ENCODE assay signal across 19 cellular contexts in genomic region chr14:50704454-50705010, GRCh38. TPM values are rescaled to one million over a fixed set of nuclear protein-coding genes. Genes with fewer than 3 reads are reported as not detected.
DNase-seq lines count a peak whose midpoint lies in the region; ATAC-seq, FAIRE-seq and TF ChIP-seq lines count a peak whose summit lies in the region.
"Had no signal": no experiment of that assay in that cellular context is flagged by ENCODE, and none has a peak within 500 bp of the region (broad histone marks: within the 10 kb centered on the region; RNA-seq: fewer than 3 reads in every experiment).

No MANE protein-coding gene starts in this region.

- H3K23ac ChIP-seq in H9 (ENCODE audit: insufficient read length, low read depth, low read length) (no peak overlapping the region), H1 (ENCODE audit: insufficient read length) (no peak overlapping the region), trophoblast cell (ENCODE audit: low read length) (no peak overlapping the region)

- H4K91ac ChIP-seq in H9 (ENCODE audit: insufficient read length, low read depth, low read length) (no peak overlapping the region), H1 (replicated peaks; ENCODE audit: insufficient read length, low read length) (no peak overlapping the region), trophoblast cell (ENCODE audit: low read depth, low read length) (no peak overlapping the region)

- H4K20me1 ChIP-seq in H9 (ENCODE audit: control insufficient read depth, insufficient read depth, insufficient read length) = no peaks in the 10 kb centered on the region
- no peaks in the 10 kb centered on the region for H4K20me1 ChIP-seq in H1 (replicated peaks in 1 of 2; ENCODE audit: control insufficient read depth in 1 of 2, insufficient read depth in 2 of 2, low read length in 2 of 2)

- no peaks in the 10 kb centered on the region for H3K9me3 ChIP-seq in H9 (ENCODE audit: control insufficient read depth, low read depth, low read length)
- no peaks in the 10 kb centered on the region for H3K9me3 ChIP-seq in H1 (ENCODE audit: insufficient read depth in 2 of 2, low read depth in 1 of 2, low read length in 1 of 2)
- H3K9me3 ChIP-seq in trophoblast cell (ENCODE audit: insufficient read depth, low read depth, low read length) = no peaks in the 10 kb centered on the region

- no peak overlapping the region for H3K14ac ChIP-seq in H9 (ENCODE audit: insufficient read depth, low read length)
- no peak overlapping the region for H3K14ac ChIP-seq in H1 (ENCODE audit: insufficient read length)
- H3K14ac ChIP-seq in trophoblast cell (ENCODE audit: low read length) = no peak overlapping the region

- H4K8ac ChIP-seq in H9 (replicated peaks; ENCODE audit: insufficient read length, low read depth, low read length) (no peak overlapping the region), H1 (ENCODE audit: extremely low read depth, insufficient read depth, low read length) (no peak overlapping the region; the same call in 1 of the 2 replicates), trophoblast cell (ENCODE audit: low read depth, low read length) (no peak overlapping the region)

- H3K27me3 ChIP-seq in H9 (ENCODE audit: insufficient read depth, low read length) = no peaks in the 10 kb centered on the region
- no peaks in the 10 kb centered on the region for H3K27me3 ChIP-seq in H1 (replicated peaks in 1 of 4; ENCODE audit: control insufficient read depth in 3 of 4, extremely low read depth in 1 of 4, insufficient read depth in 3 of 4, low read length in 3 of 4)
- no peaks in the 10 kb centered on the region for H3K27me3 ChIP-seq in trophoblast cell (ENCODE audit: insufficient read depth, low read length)

- no peak for TF ChIP-seq RAD21 in H1 (IDR thresholded peaks at IDR 0.05 in 1 of 2, conservative IDR thresholded peaks at IDR 0.05 in 1 of 2; ENCODE audit: low read depth in 2 of 2, low read length in 2 of 2)

- H3K4me1 ChIP-seq in H9 (ENCODE audit: insufficient read depth, low read length) (no peaks in the 10 kb centered on the region), H1 (replicated peaks in 1 of 4; ENCODE audit: control insufficient read depth in 3 of 4, insufficient read depth in 4 of 4, low read length in 3 of 4) (no peaks in the 10 kb centered on the region; a peak in 1 of 7 replicates), trophoblast cell (ENCODE audit: control insufficient read depth in 1 of 2, insufficient read depth in 2 of 2, low read length in 2 of 2) (no peaks in the 10 kb centered on the region)

- peaks cover 0 to 5% of the 10 kb centered on the region in 2 experiments; a peak in 2 of 5 replicates for H3K9me3 Mint-ChIP-seq in H9

- WGBS in H9 (ENCODE audit: extremely low coverage, insufficient read length, low lambda C conversion rate) = no CpG with 5 or more reads among the region's 26 CpGs
- WGBS in H1 (ENCODE audit: extremely low coverage in 1 of 2, insufficient coverage in 1 of 2, insufficient read length in 1 of 2, insufficient replicate concordance in 2 of 2, low coverage in 1 of 2, low lambda C conversion rate in 2 of 2, missing lambda C conversion rate in 1 of 2), 2 experiments = 93% methylated on average over 25 of the region's 26 CpGs; no CpG with 5 or more reads in 1 of the 2 experiments
- no CpG with 5 or more reads among the region's 26 CpGs for WGBS in trophoblast cell (ENCODE audit: extremely low coverage, insufficient coverage, insufficient read length)

- H3K36me3 Mint-ChIP-seq in H9 (ENCODE audit: insufficient read depth in 1 of 3, low read depth in 3 of 3) = peaks cover 0 to 3% (median 0%) of the 10 kb centered on the region in 3 experiments; a peak in 2 of 7 replicates
- H3K36me3 Mint-ChIP-seq: CD4-positive, alpha-beta memory T cell had no signal

- no peak overlapping the region for H3K18ac ChIP-seq in H9 (ENCODE audit: insufficient read length, low read depth, low read length)
- no peak overlapping the region for H3K18ac ChIP-seq in H1 (ENCODE audit: extremely low read depth, low read length)
- H3K18ac ChIP-seq in trophoblast cell (ENCODE audit: low read length) = no peak overlapping the region

- FAIRE-seq in H1 (lab: Jason Lieb, UNC) = no peak
- FAIRE-seq in urothelium cell line (lab: Jason Lieb, UNC) = peak; percentile 94
- FAIRE-seq: GM12891, GM18507 had no signal

- H3K23me2 ChIP-seq in H9 (ENCODE audit: insufficient read length, low read depth, low read length, poor library complexity, severe bottlenecking) (no peaks in the 10 kb centered on the region), H1 (ENCODE audit: low read depth, low read length) (peaks cover 1% of the 10 kb centered on the region; the same call in 1 of the 2 replicates)

- H3K4ac ChIP-seq in H9 (ENCODE audit: low read depth, low read length) (no peak overlapping the region), H1 (replicated peaks; ENCODE audit: insufficient read length, low read depth, low read length) (no peak overlapping the region), trophoblast cell (ENCODE audit: low read depth, low read length) (no peak overlapping the region)

- H3K27ac ChIP-seq in H9 (ENCODE audit: insufficient read length, low read depth, low read length) (no peak overlapping the region), H1 (ENCODE audit: low read depth, low read length) (no peak overlapping the region), trophoblast cell (ENCODE audit: low read depth, low read length) (no peak overlapping the region)

- no peak overlapping the region for H4K5ac ChIP-seq in H9 (ENCODE audit: insufficient read length, low read depth, low read length)
- no peak overlapping the region for H4K5ac ChIP-seq in H1 (ENCODE audit: insufficient read length, low read depth, low read length)

- H3K4me3 ChIP-seq in H1 (ENCODE audit: extremely low read depth in 1 of 4, insufficient read depth in 2 of 4, low read depth in 3 of 4, low read length in 4 of 4) (no peak overlapping the region), trophoblast cell (ENCODE audit: low read depth, low read length) (peak overlapping the region; percentile 5)

- POLR2A ChIA-PET in H1 (lab: Charles Lee; ENCODE audit: partially characterized antibody) = interaction anchor here (0.5 kb wide), 1 partner anchor 596 kb away, joined by 3 read pairs; no protein-coding TSS in a partner anchor

- H2BK12ac ChIP-seq in H9 (ENCODE audit: insufficient read length, low read depth, low read length) = no peak overlapping the region
- no peak overlapping the region for H2BK12ac ChIP-seq in H1 (ENCODE audit: low read depth, low read length)
- H2BK12ac ChIP-seq in trophoblast cell (ENCODE audit: low read length) = no peak overlapping the region

- H3K36me3 ChIP-seq in H1 (ENCODE audit: control insufficient read depth in 2 of 4, insufficient read depth in 4 of 4, low read length in 3 of 4) (no peaks in the 10 kb centered on the region), trophoblast cell (ENCODE audit: control insufficient read depth in 1 of 2, insufficient read depth in 2 of 2, low read length in 2 of 2) (no peaks in the 10 kb centered on the region)

- H3K79me2 ChIP-seq in H9 (ENCODE audit: insufficient read depth, low read length) (no peaks in the 10 kb centered on the region), H1 (ENCODE audit: control insufficient read depth in 1 of 2, insufficient read depth in 2 of 2, low read length in 2 of 2) (no peaks in the 10 kb centered on the region), trophoblast cell (ENCODE audit: control insufficient read depth, insufficient read depth, low read length, poor library complexity) (no peaks in the 10 kb centered on the region)

- TF ChIP-seq POLR2A in H1 (IDR thresholded peaks at IDR 0.05; ENCODE audit: control extremely low read depth in 1 of 2, low read depth in 2 of 2, low read length in 2 of 2) = no peak

- H3K56ac ChIP-seq in H9 (ENCODE audit: insufficient read length, low read depth, low read length) = no peak overlapping the region
- H3K56ac ChIP-seq in H1 (replicated peaks; ENCODE audit: insufficient read length, low read depth, low read length) = no peak overlapping the region

- no peak for ATAC-seq in HG03469 (IDR thresholded peaks at IDR 0.05; ENCODE audit: unreplicated experiment)
- ATAC-seq: HCT116 had no signal

- H3T11ph ChIP-seq in H9 (ENCODE audit: low read length) = no peak overlapping the region

- H2AK5ac ChIP-seq in H9 (ENCODE audit: insufficient read length, low read length) (no peak overlapping the region), H1 (ENCODE audit: low read depth, low read length) (no peak overlapping the region), trophoblast cell (ENCODE audit: low read length) (no peak overlapping the region)

- no peak overlapping the region for H3K4me3 Mint-ChIP-seq in H9
- H3K4me3 Mint-ChIP-seq: CD4-positive, alpha-beta memory T cell had no signal

- H2BK15ac ChIP-seq in H9 (ENCODE audit: low read depth, low read length) (no peak overlapping the region), H1 (ENCODE audit: low read length) (no peak overlapping the region)

- H3K9ac ChIP-seq in H9 (ENCODE audit: extremely low read depth, insufficient read length, low read length) = no peak overlapping the region
- no peak overlapping the region for H3K9ac ChIP-seq in H1 (replicated peaks in 1 of 4; ENCODE audit: extremely low read depth in 1 of 4, low read depth in 3 of 4, low read length in 3 of 4)
- no peak overlapping the region for H3K9ac ChIP-seq in trophoblast cell (ENCODE audit: low read length)

- H2BK20ac ChIP-seq in H9 (ENCODE audit: low read depth, low read length, poor library complexity, severe bottlenecking) = no peak overlapping the region
- H2BK20ac ChIP-seq in H1 (ENCODE audit: low read length) = no peak overlapping the region

- H2AFZ ChIP-seq in H9 (ENCODE audit: low read length) = no peak overlapping the region
- peak overlapping the region; percentile 66 for H2AFZ ChIP-seq in H1 (ENCODE audit: low read length)
- no peak overlapping the region for H2AFZ ChIP-seq in trophoblast cell (ENCODE audit: insufficient read depth, low read length, poor library complexity)

- H3K4me1 Mint-ChIP-seq in H9 = no peaks in the 10 kb centered on the region
- H3K4me1 Mint-ChIP-seq: CD4-positive, alpha-beta memory T cell had no signal

- TF ChIP-seq EP300 in H1 (IDR thresholded peaks at IDR 0.05; ENCODE audit: borderline replicate concordance in 1 of 2, low read depth in 2 of 2, low read length in 2 of 2) = no peak

- H3K27ac Mint-ChIP-seq in H9 = no peak overlapping the region; a peak in 1 of 7 replicates
- H3K27ac Mint-ChIP-seq: CD4-positive, alpha-beta memory T cell had no signal

- peak; percentile 31 for DNase-seq in H9
- DNase-seq in H1 (ENCODE audit: low read depth in 1 of 2, low spot score in 2 of 2) = no peak
- DNase-seq in trophoblast cell = no peak
- no peak for DNase-seq in urothelium cell line (ENCODE audit: low spot score)
- no peak for DNase-seq in activated gamma-delta T cell (lab: John Stamatoyannopoulos, UW)
- no peak for DNase-seq in stimulated activated naive CD4-positive, alpha-beta T cell treated with Interleukin-2 at 50 U/mL for 16 hours (lab: John Stamatoyannopoulos, UW)
- DNase-seq: C1 segment of cervical spinal cord; Calu3; CD4-positive, alpha-beta memory T cell; COR-L47; DMS53; DMS79 treated with DMSO at 0.1 percent for 48 hours; GF-D8; GOT3; H7 had no signal

- H2BK5ac ChIP-seq in H9 (ENCODE audit: insufficient read length, low read length) (no peak overlapping the region), H1 (ENCODE audit: low read depth, low read length) (no peak overlapping the region), trophoblast cell (ENCODE audit: low read depth, low read length, poor library complexity) (no peak overlapping the region)

- H3K79me1 ChIP-seq in H9 (ENCODE audit: insufficient read depth, low read depth, low read length, poor library complexity, severe bottlenecking) = no peaks in the 10 kb centered on the region
- H3K79me1 ChIP-seq in H1 (ENCODE audit: low read depth, low read length) = no peaks in the 10 kb centered on the region
- H3K79me1 ChIP-seq in trophoblast cell (ENCODE audit: low read length) = no peaks in the 10 kb centered on the region

- H3K4me2 ChIP-seq in H9 (ENCODE audit: insufficient read depth, insufficient read length, low read length) (no peak overlapping the region), H1 (ENCODE audit: insufficient read depth in 1 of 2, low read depth in 2 of 2, low read length in 2 of 2) (no peak overlapping the region), trophoblast cell (ENCODE audit: low read length) (no peak overlapping the region)

- no peak overlapping the region for H4K12ac ChIP-seq in trophoblast cell (ENCODE audit: low read depth, low read length)

- H2BK120ac ChIP-seq in H9 (ENCODE audit: low read depth, low read length, poor library complexity, severe bottlenecking) = no peak overlapping the region
- H2BK120ac ChIP-seq in H1 (replicated peaks; ENCODE audit: low read depth, low read length) = no peak overlapping the region
- H2BK120ac ChIP-seq in trophoblast cell (ENCODE audit: insufficient read depth, low read length, poor library complexity) = no peak overlapping the region

- peaks cover 3% of the 10 kb centered on the region for H3K27me3 Mint-ChIP-seq in H9 (ENCODE audit: low read depth)

- CTCF ChIA-PET in H1 (lab: Charles Lee; ENCODE audit: partially characterized antibody) = interaction anchor here (0.7 to 3.6 kb wide), 9 partner anchors 10 to 385 kb away, joined by 3 to 17 read pairs (median 3); no protein-coding TSS in a partner anchor

- TF ChIP-seq CTCF in H9 (conservative IDR thresholded peaks at IDR 0.05) (no peak), H1 (IDR thresholded peaks at IDR 0.05; ENCODE audit: control extremely low read depth in 1 of 3, insufficient read depth in 1 of 3, low read depth in 1 of 3, low read length in 3 of 3) (no peak)

RNA-seq across cellular contexts. Expression of gene SAV1, which starts 36.4 kb away (rescaled TPM):
- total RNA-seq in H9 (2021) = 57.3 and 58.5 TPM in 2 replicates
- total RNA-seq in H1 (2021; fragmentation: NEBNext Ultra II Directional; extraction: Animal tissue kit (Norgen Biotek cat#: 25700)) = 72.5 and 78.3 TPM in 2 replicates
- 11.5 and 15.9 TPM in 2 replicates for polyA plus RNA-seq in H1 (2011; rRNA removed)
- 23.0 TPM for polyA plus RNA-seq in H1 (2011; cell fraction: cytosol; rRNA removed)
- polyA plus RNA-seq in H1 (2011; cell fraction: nucleus; rRNA removed) = 13.7 TPM
- 26.1 to 52.9 TPM (median 34.0 TPM) in 4 replicates for polyA plus RNA-seq in H1 (2012, experiment 1 of 2)
- polyA plus RNA-seq in H1 (2012, experiment 2 of 2) = 11.1 TPM
- 60.3 TPM for polyA plus RNA-seq in H1 (2013, experiment 1 of 2)
- 56.8 TPM for polyA plus RNA-seq in H1 (2013, experiment 2 of 2)
- 24.0 and 29.6 TPM in 2 replicates for polyA minus RNA-seq in H1 (2011; rRNA and poly(A)+ RNA removed)
- 19.4 TPM for polyA minus RNA-seq in H1 (2011; cell fraction: cytosol; rRNA and poly(A)+ RNA removed)
- polyA minus RNA-seq in H1 (2011; cell fraction: nucleus; rRNA and poly(A)+ RNA removed) = 42.9 TPM
- 22.9 and 23.9 TPM in 2 replicates for polyA plus RNA-seq in trophoblast cell (2013)
